Comparison of ENCODE assay signal across 18 cellular contexts in the genomic region with DNA sequence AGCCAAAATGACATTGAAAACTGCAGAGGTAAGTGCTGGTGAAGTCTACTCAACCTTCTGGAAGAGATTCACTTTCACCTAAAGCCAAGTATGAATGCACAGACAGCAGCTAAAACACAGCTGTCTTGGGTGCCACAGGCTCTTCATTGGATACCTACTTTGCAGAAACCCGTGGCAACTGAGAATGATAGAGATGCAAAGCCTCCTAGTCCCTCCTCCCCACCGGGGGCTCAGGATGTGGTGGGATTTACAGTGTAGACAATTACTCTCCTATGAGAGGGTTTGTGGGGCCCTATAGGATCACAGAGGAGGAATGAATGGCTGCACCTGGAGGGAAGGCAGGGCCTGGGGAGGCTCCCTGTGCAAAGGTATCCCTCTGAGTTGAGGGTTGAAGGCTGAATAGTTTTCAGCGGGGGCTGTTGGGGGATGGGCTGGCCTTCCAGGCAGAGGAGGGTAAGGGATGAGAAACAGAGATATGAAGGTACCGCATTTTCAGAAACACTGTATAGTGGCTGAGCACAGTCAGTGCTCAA.
DNase-seq lines count a peak whose midpoint lies in the region; ATAC-seq and TF ChIP-seq lines count a peak whose summit lies in the region.
"Had no signal": no experiment of that assay in that cellular context is flagged by ENCODE, and none has a peak within 500 bp of the region (broad histone marks: within the 10 kb centered on the region; RNA-seq: fewer than 3 reads in every experiment).

No MANE protein-coding gene starts in this region.

- no peak for TF ChIP-seq CTCF in MCF 10A (IDR thresholded peaks at IDR 0.05; ENCODE audit: unreplicated experiment)
- TF ChIP-seq CTCF in mammary epithelial cell (conservative IDR thresholded peaks at IDR 0.05 in 1 of 2, IDR thresholded peaks at IDR 0.05 in 1 of 2; ENCODE audit: extremely low read depth in 1 of 2, insufficient read depth in 1 of 2, low read depth in 1 of 2, low read length in 2 of 2): no peak

- peak overlapping the region; percentile 54 for H3K27ac Mint-ChIP-seq in MCF 10A (ENCODE audit: low read depth, unreplicated experiment)
- H3K27ac Mint-ChIP-seq in stimulated activated effector memory CD8-positive, alpha-beta T cell treated with anti-CD3 and anti-CD28 coated beads, Interleukin-12 subunit alpha, Interleukin-12 subunit beta, amount 100 ng/mL, for 72 hours: peak overlapping the region; percentile 45
- H3K27ac Mint-ChIP-seq: B cell, HFFc6 had no signal

- no peak overlapping the region for H2AFZ ChIP-seq in mammary epithelial cell (ENCODE audit: low read depth, low read length)
- H2AFZ ChIP-seq: GM23248 had no signal

- H3K9me3 Mint-ChIP-seq in MCF 10A (ENCODE audit: unreplicated experiment): no peaks in the 10 kb centered on the region
- H3K9me3 Mint-ChIP-seq in stimulated activated effector memory CD8-positive, alpha-beta T cell treated with anti-CD3 and anti-CD28 coated beads, Interleukin-12 subunit alpha, Interleukin-12 subunit beta, amount 100 ng/mL, for 72 hours: no peaks in the 10 kb centered on the region
- H3K9me3 Mint-ChIP-seq: CD8-positive, alpha-beta T cell had no signal

- peaks cover 80% of the 10 kb centered on the region for H3K27me3 Mint-ChIP-seq in MCF 10A (ENCODE audit: insufficient read depth, unreplicated experiment)

- ATAC-seq in stimulated activated effector memory CD8-positive, alpha-beta T cell treated with anti-CD3 and anti-CD28 coated beads, Interleukin-12 subunit alpha, Interleukin-12 subunit beta, amount 100 ng/mL, for 72 hours: no peak
- ATAC-seq in GM21786 (IDR thresholded peaks at IDR 0.05; ENCODE audit: unreplicated experiment): no peak
- ATAC-seq: CD8-positive, alpha-beta T cell; HCT116 had no signal

- H3K4me3 Mint-ChIP-seq in MCF 10A (ENCODE audit: unreplicated experiment): no peak overlapping the region
- H3K4me3 Mint-ChIP-seq in stimulated activated effector memory CD8-positive, alpha-beta T cell treated with anti-CD3 and anti-CD28 coated beads, Interleukin-12 subunit alpha, Interleukin-12 subunit beta, amount 100 ng/mL, for 72 hours: no peak overlapping the region
- H3K4me3 Mint-ChIP-seq: B cell; CD8-positive, alpha-beta T cell; HFFc6 had no signal

- no peaks in the 10 kb centered on the region for H3K36me3 ChIP-seq in mammary epithelial cell (ENCODE audit: insufficient read depth, low read length)
- H3K36me3 ChIP-seq in iPS-18a (ENCODE audit: control insufficient read depth, low read depth, low read length): no peaks in the 10 kb centered on the region

- WGBS in mammary epithelial cell (ENCODE audit: low coverage, missing lambda C conversion rate): 79% methylated on average over 4 of the region's 4 CpGs

- no peak overlapping the region for H3K9ac ChIP-seq in mammary epithelial cell (ENCODE audit: insufficient read depth, low read length)
- H3K9ac ChIP-seq in iPS-18a (ENCODE audit: low read length): no peak overlapping the region
- H3K9ac ChIP-seq: BLaER1 treated with 17β-estradiol and CSF1 and Interleukin-3, amounts not matched to agents 10 nM and 100 nM; GM23248 had no signal

- CTCF ChIA-PET in MCF 10A (lab: Yijun Ruan, JAX) (interaction anchor here (0.6 kb wide), 1 partner anchor 51 kb away, joined by 3 read pairs; no protein-coding TSS in a partner anchor), mammary epithelial cell (lab: Charles Lee; ENCODE audit: low non-redundant PET) (no interaction called here)

- dilution Hi-C loops in mammary epithelial cell (cut with HindIII; ENCODE audit: low sequenced_read_pairs): no loop called here

- H3K27ac ChIP-seq in mammary epithelial cell (ENCODE audit: insufficient read depth, low read depth, low read length) (no peak overlapping the region), iPS-18a (ENCODE audit: low read length) (no peak overlapping the region)
- H3K27ac ChIP-seq: BLaER1 treated with 17β-estradiol and CSF1 and Interleukin-3, amounts not matched to agents 10 nM and 100 nM; GM23248; HL-60 had no signal

- no peaks in the 10 kb centered on the region for H3K36me3 Mint-ChIP-seq in MCF 10A (ENCODE audit: insufficient read depth, unreplicated experiment)
- H3K36me3 Mint-ChIP-seq in stimulated activated effector memory CD8-positive, alpha-beta T cell treated with anti-CD3 and anti-CD28 coated beads, Interleukin-12 subunit alpha, Interleukin-12 subunit beta, amount 100 ng/mL, for 72 hours: peaks cover 21% of the 10 kb centered on the region

- DNase-seq in MCF 10A (ENCODE audit: unreplicated experiment) (no peak), mammary epithelial cell (no peak), NCI-H1436 (lab: John Stamatoyannopoulos, UW) (no peak), KBM-7 (no peak)
- peak; percentile 52 for DNase-seq in Jurkat, Clone E6-1 (ENCODE audit: low read depth, low spot score)
- no peak for DNase-seq in stimulated activated effector memory CD8-positive, alpha-beta T cell treated with anti-CD3 and anti-CD28 coated beads, Interleukin-12 subunit alpha, Interleukin-12 subunit beta, amount 100 ng/mL, for 72 hours (ENCODE audit: low spot score in 2 of 2)
- DNase-seq: 8988T; CD8-positive, alpha-beta T cell; GDM1; GM23248; HFFc6; KG1 had no signal

- H3K4me3 ChIP-seq in mammary epithelial cell (replicated peaks in 1 of 3; ENCODE audit: insufficient read depth in 1 of 3, low read depth in 2 of 3, low read length in 3 of 3): no peak overlapping the region
- no peak overlapping the region for H3K4me3 ChIP-seq in Jurkat, Clone E6-1 (ENCODE audit: low read length)
- H3K4me3 ChIP-seq in iPS-18a (ENCODE audit: low read length): peak overlapping the region; percentile 2
- H3K4me3 ChIP-seq: BLaER1 treated with 17β-estradiol and CSF1 and Interleukin-3, amounts not matched to agents 10 nM and 100 nM; GM23248 had no signal

- H3K9me3 ChIP-seq in mammary epithelial cell (replicated peaks; ENCODE audit: insufficient read depth, low read length) (no peaks in the 10 kb centered on the region), iPS-18a (ENCODE audit: control insufficient read depth, low read depth, low read length) (no peaks in the 10 kb centered on the region)

- POLR2A ChIA-PET in MCF 10A (lab: Yijun Ruan, JAX): no interaction called here

- no peaks in the 10 kb centered on the region for H4K20me1 ChIP-seq in mammary epithelial cell (ENCODE audit: insufficient read depth, low read length)
- H4K20me1 ChIP-seq: BLaER1 treated with 17β-estradiol and CSF1 and Interleukin-3, amounts not matched to agents 10 nM and 100 nM had no signal

- in situ Hi-C loops in mammary epithelial cell (cut with MboI; ENCODE audit: low sequenced_read_pairs in 2 of 2) (loop anchor here in 1 of 2 donors (10.0 kb wide), 1 partner anchor 154 kb away; no protein-coding TSS in a partner anchor), KBM-7 (cut with MboI; ENCODE audit: low pct_unique_long_range_greater_than_20kb, low sequenced_read_pairs) (no loop called here)

- H3K27me3 ChIP-seq in mammary epithelial cell (ENCODE audit: insufficient read depth, low read length) (peaks cover 2% of the 10 kb centered on the region), iPS-18a (ENCODE audit: control insufficient read depth, insufficient read depth, low read length) (no peaks in the 10 kb centered on the region)
- H3K27me3 ChIP-seq: BLaER1 treated with 17β-estradiol and CSF1 and Interleukin-3, amounts not matched to agents 10 nM and 100 nM had no signal

- no peak overlapping the region for H3K4me2 ChIP-seq in mammary epithelial cell (ENCODE audit: insufficient read depth, low read depth, low read length)
- H3K4me2 ChIP-seq: BLaER1 treated with 17β-estradiol and CSF1 and Interleukin-3, amounts not matched to agents 10 nM and 100 nM had no signal

- BruUV-seq in MCF 10A (replicated peaks; lab: Mats Ljungman, UMichigan): no TSS peak
- no TSS peak for BruUV-seq in mammary epithelial cell (replicated peaks; lab: Mats Ljungman, UMichigan)

- H3K4me1 Mint-ChIP-seq in MCF 10A (ENCODE audit: insufficient read depth, unreplicated experiment): no peaks in the 10 kb centered on the region
- peaks cover 8% of the 10 kb centered on the region for H3K4me1 Mint-ChIP-seq in stimulated activated effector memory CD8-positive, alpha-beta T cell treated with anti-CD3 and anti-CD28 coated beads, Interleukin-12 subunit alpha, Interleukin-12 subunit beta, amount 100 ng/mL, for 72 hours

- H3K4me1 ChIP-seq in mammary epithelial cell (ENCODE audit: insufficient read depth, low read length) (no peaks in the 10 kb centered on the region), iPS-18a (ENCODE audit: control insufficient read depth, low read depth, low read length) (peaks cover 4% of the 10 kb centered on the region)

- H3K79me2 ChIP-seq in mammary epithelial cell (ENCODE audit: insufficient read depth, low read length): no peaks in the 10 kb centered on the region

- intact Hi-C loops in MCF 10A (cut with micrococcal nuclease) (no loop called here), mammary epithelial cell (cut with micrococcal nuclease) (no loop called here)
